Comparison of ENCODE assay signal across 8 cellular contexts in the genomic region with DNA sequence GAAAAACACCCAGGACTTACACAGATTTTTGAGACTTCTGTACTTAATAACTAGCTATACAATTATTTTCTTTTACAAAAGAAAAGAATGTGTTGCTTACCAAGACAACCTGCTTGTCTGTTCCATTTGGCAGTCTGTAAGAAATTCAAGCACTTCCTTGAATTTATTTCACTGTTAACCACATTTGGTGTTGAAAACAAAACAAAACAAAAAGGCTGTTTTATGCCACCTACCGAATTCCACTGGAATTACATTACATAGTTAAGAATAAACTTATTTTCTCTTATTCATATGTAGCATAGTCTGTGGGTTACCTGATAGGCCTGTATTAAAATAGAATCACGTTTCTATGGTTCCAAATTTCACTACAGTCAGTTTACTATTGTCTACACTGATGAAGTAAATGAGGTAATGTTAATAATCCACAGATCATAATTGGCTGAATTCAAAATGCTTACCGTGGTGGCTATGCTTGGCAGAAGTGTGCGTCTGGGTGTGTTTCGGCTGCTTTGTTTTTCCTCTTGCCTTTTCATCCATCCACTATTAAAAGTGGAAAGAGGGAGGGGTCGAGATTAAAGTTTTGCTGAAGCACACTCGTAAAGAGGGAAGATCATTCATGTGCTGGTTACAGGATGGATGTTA. TPM values are rescaled to one million over a fixed set of nuclear protein-coding genes. Genes with fewer than 3 reads are reported as not detected.
DNase-seq lines count a peak whose midpoint lies in the region; ATAC-seq and TF ChIP-seq lines count a peak whose summit lies in the region.

A gene with protein sequence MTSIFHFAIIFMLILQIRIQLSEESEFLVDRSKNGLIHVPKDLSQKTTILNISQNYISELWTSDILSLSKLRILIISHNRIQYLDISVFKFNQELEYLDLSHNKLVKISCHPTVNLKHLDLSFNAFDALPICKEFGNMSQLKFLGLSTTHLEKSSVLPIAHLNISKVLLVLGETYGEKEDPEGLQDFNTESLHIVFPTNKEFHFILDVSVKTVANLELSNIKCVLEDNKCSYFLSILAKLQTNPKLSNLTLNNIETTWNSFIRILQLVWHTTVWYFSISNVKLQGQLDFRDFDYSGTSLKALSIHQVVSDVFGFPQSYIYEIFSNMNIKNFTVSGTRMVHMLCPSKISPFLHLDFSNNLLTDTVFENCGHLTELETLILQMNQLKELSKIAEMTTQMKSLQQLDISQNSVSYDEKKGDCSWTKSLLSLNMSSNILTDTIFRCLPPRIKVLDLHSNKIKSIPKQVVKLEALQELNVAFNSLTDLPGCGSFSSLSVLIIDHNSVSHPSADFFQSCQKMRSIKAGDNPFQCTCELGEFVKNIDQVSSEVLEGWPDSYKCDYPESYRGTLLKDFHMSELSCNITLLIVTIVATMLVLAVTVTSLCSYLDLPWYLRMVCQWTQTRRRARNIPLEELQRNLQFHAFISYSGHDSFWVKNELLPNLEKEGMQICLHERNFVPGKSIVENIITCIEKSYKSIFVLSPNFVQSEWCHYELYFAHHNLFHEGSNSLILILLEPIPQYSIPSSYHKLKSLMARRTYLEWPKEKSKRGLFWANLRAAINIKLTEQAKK (minus strand): TSS at position 138 of the 642 bp plus-strand sequence. CDS start 5,960 bp downstream, outside the sequence.

- H3K9ac ChIP-seq in rectal smooth muscle tissue (ENCODE audit: low read length), result no peak within 1 kb of the TSS

- H3K9me3 ChIP-seq in cardiac muscle cell (ENCODE audit: low read depth), result no peaks in the 10 kb centered on the region

- peak; percentile 35 for DNase-seq in CMK (ENCODE audit: low read depth)
- peak; percentile 7 for DNase-seq in NCI-H1694 treated with DMSO at 0.1 percent for 48 hours (lab: John Stamatoyannopoulos, UW)
- no peak for DNase-seq in activated naive CD8-positive, alpha-beta T cell treated with anti-CD3 and anti-CD28 coated beads, Interleukin-2, amount 10 ng/mL, durations not matched to agents 7 days and 5 days
- DNase-seq in cardiac muscle cell (ENCODE audit: low read depth in 1 of 2, low spot score in 1 of 2), result peak; percentile 8 to 81
- no peak for DNase-seq in GM19240 (ENCODE audit: insufficient read length, low spot score)
- DNase-seq in stimulated activated CD4-positive, alpha-beta T cell treated with anti-CD3 and anti-CD28 coated beads, Interleukin-4, amount 100 ng/mL, for 4 hours, result no peak

- H3K4me3 ChIP-seq in cardiac muscle cell (no peak within 1 kb of the TSS), rectal smooth muscle tissue (ENCODE audit: low read length) (peak within 1 kb of the TSS; percentile 55)

- peak within 1 kb of the TSS; percentile 99 for H3K4me3 Mint-ChIP-seq in activated naive CD8-positive, alpha-beta T cell treated with anti-CD3 and anti-CD28 coated beads, Interleukin-2, amount 10 ng/mL, durations not matched to agents 7 days and 5 days

- peaks cover 9% of the 10 kb centered on the region for H3K9me3 Mint-ChIP-seq in activated naive CD8-positive, alpha-beta T cell treated with anti-CD3 and anti-CD28 coated beads, Interleukin-2, amount 10 ng/mL, durations not matched to agents 7 days and 5 days

- peaks cover 37% of the 10 kb centered on the region for H3K36me3 Mint-ChIP-seq in activated naive CD8-positive, alpha-beta T cell treated with anti-CD3 and anti-CD28 coated beads, Interleukin-2, amount 10 ng/mL, durations not matched to agents 7 days and 5 days

- peak within 1 kb of the TSS; percentile 97 for H3K27ac Mint-ChIP-seq in activated naive CD8-positive, alpha-beta T cell treated with anti-CD3 and anti-CD28 coated beads, Interleukin-2, amount 10 ng/mL, durations not matched to agents 7 days and 5 days

- H3K27me3 Mint-ChIP-seq in activated naive CD8-positive, alpha-beta T cell treated with anti-CD3 and anti-CD28 coated beads, Interleukin-2, amount 10 ng/mL, durations not matched to agents 7 days and 5 days, result no peaks in the 10 kb centered on the region

- no peaks in the 10 kb centered on the region for H3K36me3 ChIP-seq in cardiac muscle cell
- no peaks in the 10 kb centered on the region for H3K36me3 ChIP-seq in rectal smooth muscle tissue (ENCODE audit: control insufficient read depth, insufficient read depth, low read length)

- H3K4me1 ChIP-seq in cardiac muscle cell (ENCODE audit: low read depth) (no peaks in the 10 kb centered on the region), rectal smooth muscle tissue (ENCODE audit: control insufficient read depth, insufficient read depth, low read length) (peaks cover 2% of the 10 kb centered on the region)

- H3K27me3 ChIP-seq in cardiac muscle cell (no peaks in the 10 kb centered on the region), rectal smooth muscle tissue (ENCODE audit: control insufficient read depth, insufficient read depth, low read length) (no peaks in the 10 kb centered on the region)

- ATAC-seq in GM21423 (IDR thresholded peaks at IDR 0.05; ENCODE audit: unreplicated experiment), result peak; percentile 28
- ATAC-seq in activated naive CD8-positive, alpha-beta T cell treated with anti-CD3 and anti-CD28 coated beads, Interleukin-2, amount 10 ng/mL, durations not matched to agents 7 days and 5 days (ENCODE audit: low read depth), result peak; percentile 59

- peak; percentile 50 for TF ChIP-seq CTCF in cardiac muscle cell (IDR thresholded peaks at IDR 0.05; ENCODE audit: low read depth, low read length)

- H3K4me1 Mint-ChIP-seq in activated naive CD8-positive, alpha-beta T cell treated with anti-CD3 and anti-CD28 coated beads, Interleukin-2, amount 10 ng/mL, durations not matched to agents 7 days and 5 days, result peaks cover 23% of the 10 kb centered on the region

- POLR2A ChIA-PET in activated naive CD8-positive, alpha-beta T cell treated with anti-CD3 and anti-CD28 coated beads, Interleukin-2, amount 10 ng/mL, durations not matched to agents 7 days and 5 days (lab: Charles Lee), result interaction anchor here (0.6 to 1.5 kb wide), 6 partner anchors 14 to 297 kb away, joined by 3 to 7 read pairs (median 4); partner anchors contain the start of gene FAM114A1

- H3K27ac ChIP-seq in cardiac muscle cell, result no peak within 1 kb of the TSS
- peak within 1 kb of the TSS; percentile 64 for H3K27ac ChIP-seq in rectal smooth muscle tissue (ENCODE audit: low read depth, low read length)

RNA-seq across cellular contexts. Expression of the gene that starts here (rescaled TPM):
- total RNA-seq in activated naive CD8-positive, alpha-beta T cell treated with anti-CD3 and anti-CD28 coated beads, Interleukin-2, amount 10 ng/mL, durations not matched to agents 7 days and 5 days, result 10 to 100 TPM; 14.9 to 17.2 TPM
- total RNA-seq in cardiac muscle cell, result 0.07 and 0.30 TPM in 2 replicates
- 1.2 TPM in 1 of 2 replicates, not detected in the other for polyA plus RNA-seq in cardiac muscle cell

Comparison
In these comparisons a context has a peak if more than half of its experiments do, and no peak if none do; other contexts are left out.
1. RNA of the gene that starts here (total RNA-seq): 14.9 to 17.2 TPM in activated naive CD8-positive, alpha-beta T cell treated with anti-CD3 and anti-CD28 coated beads, Interleukin-2, amount 10 ng/mL, durations not matched to agents 7 days and 5 days; 0.07 to 0.30 TPM in cardiac muscle cell; every median in the first group is over 10 times any median in the second.
2. DNase-seq: peak in CMK (single experiment), NCI-H1694 treated with DMSO at 0.1 percent for 48 hours (single experiment) and cardiac muscle cell (2 of 2); none in activated naive CD8-positive, alpha-beta T cell treated with anti-CD3 and anti-CD28 coated beads, Interleukin-2, amount 10 ng/mL, durations not matched to agents 7 days and 5 days (single experiment), GM19240 (single experiment) and stimulated activated CD4-positive, alpha-beta T cell treated with anti-CD3 and anti-CD28 coated beads, Interleukin-4, amount 100 ng/mL, for 4 hours (0 of 2).